8 cellular contexts compared by ENCODE assay signal in the genomic region with DNA sequence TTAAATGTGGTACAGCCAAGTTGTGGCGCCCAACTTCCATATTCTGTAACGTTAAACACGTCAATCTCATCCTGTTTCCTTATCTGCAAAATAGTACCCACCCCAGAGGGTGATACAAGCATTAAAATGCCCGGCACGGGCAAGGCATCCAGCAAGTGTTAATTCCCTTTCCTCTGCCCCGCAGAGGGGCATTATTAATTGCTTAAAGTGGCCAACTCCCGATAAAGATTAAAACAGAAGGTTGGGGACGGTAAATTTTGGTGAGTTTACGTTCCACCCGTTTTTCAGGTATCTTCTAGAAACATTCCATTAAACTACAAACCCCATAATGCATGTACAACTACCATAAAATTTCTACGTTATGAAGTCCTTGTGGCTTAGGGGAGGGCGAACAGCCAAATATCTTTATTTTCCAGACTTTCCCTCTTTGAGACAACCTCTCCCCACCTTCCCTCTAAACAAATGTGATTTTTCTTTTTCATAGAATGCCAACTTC. TPM values are rescaled to one million over a fixed set of nuclear protein-coding genes. Genes with fewer than 3 reads are reported as not detected.
DNase-seq lines count a peak whose midpoint lies in the region; ATAC-seq, FAIRE-seq and TF ChIP-seq lines count a peak whose summit lies in the region.

No MANE protein-coding gene starts in this region.

- FAIRE-seq in K562 (lab: Jason Lieb, UNC) = no peak

- H3K4me3 ChIP-seq in NT2/D1 (ENCODE audit: insufficient read length, low read depth) = peak overlapping the region; percentile 69
- H3K4me3 ChIP-seq in K562 = peak overlapping the region; percentile 82
- peak overlapping the region; percentile 99 for H3K4me3 ChIP-seq in suprapubic skin

- H3K9me3 ChIP-seq in NT2/D1 (ENCODE audit: insufficient read depth, low read length) (no peaks in the 10 kb centered on the region), K562 (replicated peaks; ENCODE audit: control insufficient read depth, insufficient read depth, low read depth, low read length) (no peaks in the 10 kb centered on the region), suprapubic skin (no peaks in the 10 kb centered on the region)

- no peak for TF ChIP-seq POLR2A in K562 (conservative IDR thresholded peaks at IDR 0.05)
- TF ChIP-seq POLR2A in suprapubic skin (IDR thresholded peaks at IDR 0.05) = no peak

- TF ChIP-seq CTCF in K562 (IDR thresholded peaks at IDR 0.05 in 2 of 3, conservative IDR thresholded peaks at IDR 0.05 in 1 of 3; ENCODE audit: insufficient read depth in 2 of 3, low read depth in 1 of 3, low read length in 3 of 3) = no peak
- TF ChIP-seq CTCF in suprapubic skin (IDR thresholded peaks at IDR 0.05) = no peak

- no peak for TF ChIP-seq RAD21 in K562 (CRISPR knock-in tag; conservative IDR thresholded peaks at IDR 0.05 in 1 of 2, IDR thresholded peaks at IDR 0.05 in 1 of 2)

- H3K27me3 ChIP-seq in NT2/D1 (ENCODE audit: insufficient read depth, insufficient read length) = no peaks in the 10 kb centered on the region
- no peaks in the 10 kb centered on the region for H3K27me3 ChIP-seq in K562 (ENCODE audit: control insufficient read depth in 2 of 2, insufficient read depth in 2 of 2, low read length in 2 of 2)
- no peaks in the 10 kb centered on the region for H3K27me3 ChIP-seq in suprapubic skin

- H3K79me2 ChIP-seq in K562 (ENCODE audit: control insufficient read depth, insufficient read depth, low read length) = peaks cover 40% of the 10 kb centered on the region

- TSS peak; percentile 86 for BruUV-seq in K562 (replicated peaks; lab: Mats Ljungman, UMichigan)

- in situ Hi-C loops in K562 (cut with MboI) = no loop called here

- TF ChIP-seq EP300 in K562 (IDR thresholded peaks at IDR 0.05; ENCODE audit: low read length) = no peak
- TF ChIP-seq EP300 in suprapubic skin (IDR thresholded peaks at IDR 0.05) = no peak

- H3K36me3 ChIP-seq in NT2/D1 (ENCODE audit: insufficient read depth, insufficient read length, low read length) (peaks cover 6% of the 10 kb centered on the region), K562 (ENCODE audit: control insufficient read depth, insufficient read depth, low read length) (peaks cover 17% of the 10 kb centered on the region; the same call in 2 of the 3 replicates), suprapubic skin (no peaks in the 10 kb centered on the region)

- H2AFZ ChIP-seq in K562 (ENCODE audit: low read depth, low read length) = peak overlapping the region; percentile 78

- intact Hi-C loops in K562 (cut with micrococcal nuclease) = no loop called here

- H3K27ac ChIP-seq in K562 (ENCODE audit: extremely low read depth, low read depth, low read length) = peak overlapping the region; percentile 99; the same call in 2 of the 3 replicates
- peak overlapping the region; percentile 100 for H3K27ac ChIP-seq in suprapubic skin

- H4K20me1 ChIP-seq in K562 (replicated peaks; ENCODE audit: control insufficient read depth, insufficient read depth, low read length) = peaks cover 25% of the 10 kb centered on the region; the same call in 1 of the 2 replicates

- H3K4me2 ChIP-seq in K562 (ENCODE audit: insufficient read depth, low read length) = peak overlapping the region; percentile 88

- CTCF ChIA-PET in K562 (lab: Yijun Ruan, JAX; ENCODE audit: low intra/inter-chr PET ratio) = no interaction called here

- no peak for ATAC-seq in K562
- no peak for ATAC-seq in HG03565 (IDR thresholded peaks at IDR 0.05; ENCODE audit: unreplicated experiment)

- DNase-seq in NCI-H82 (lab: John Stamatoyannopoulos, UW) = peak; percentile 29
- DNase-seq in NCI-H82 treated with DMSO at 0.1 percent for 48 hours (lab: John Stamatoyannopoulos, UW; ENCODE audit: unreplicated experiment) = no peak
- no peak for DNase-seq in NT2/D1 (ENCODE audit: low read depth, low spot score)
- DNase-seq in K562 (ENCODE audit: extremely low read depth in 1 of 4, low spot score in 3 of 4) = peak in 2 of 4 experiments; percentile 23 to 26
- DNase-seq in left kidney (ENCODE audit: low read depth, low spot score) = peak; percentile 25
- DNase-seq in suprapubic skin (ENCODE audit: low spot score in 2 of 2) = no peak
- DNase-seq in NCI-H2081 treated with DMSO at 0.1 percent for 48 hours (lab: John Stamatoyannopoulos, UW) = no peak

- 6% methylated on average over 12 of the region's 12 CpGs for WGBS in K562 (ENCODE audit: insufficient coverage, low coverage, missing lambda C conversion rate)
- WGBS in suprapubic skin = 1% methylated on average over 12 of the region's 12 CpGs

- H3K4me1 ChIP-seq in NT2/D1 (ENCODE audit: insufficient read depth, insufficient read length) (no peaks in the 10 kb centered on the region), K562 (replicated peaks in 1 of 2; ENCODE audit: control insufficient read depth in 2 of 2, insufficient read depth in 2 of 2, low read length in 2 of 2) (peaks cover 6 to 10% of the 10 kb centered on the region in 2 experiments; a peak in 4 of 5 replicates), suprapubic skin (peaks cover 33% of the 10 kb centered on the region)

- H3K9me1 ChIP-seq in K562 (ENCODE audit: control insufficient read depth, insufficient read depth, low read length) = no peaks in the 10 kb centered on the region

- POLR2A ChIA-PET in K562 (lab: Yijun Ruan, JAX) = interaction anchor here (1.2 kb wide), 1 partner anchor 263 kb away, joined by 5 read pairs; a partner anchor contains a TSS

- H3K9ac ChIP-seq in NT2/D1 (ENCODE audit: insufficient read length, low read depth) = peak overlapping the region; percentile 73
- peak overlapping the region in 1 of 2 experiments; percentile 97; a peak in 3 of 4 replicates for H3K9ac ChIP-seq in K562 (ENCODE audit: insufficient read depth in 1 of 2, low read depth in 2 of 2, low read length in 2 of 2)

TF ChIP-seq in K562, 482 proteins besides CTCF, POLR2A, EP300 and RAD21:
- TF ChIP-seq, protein P1, sequence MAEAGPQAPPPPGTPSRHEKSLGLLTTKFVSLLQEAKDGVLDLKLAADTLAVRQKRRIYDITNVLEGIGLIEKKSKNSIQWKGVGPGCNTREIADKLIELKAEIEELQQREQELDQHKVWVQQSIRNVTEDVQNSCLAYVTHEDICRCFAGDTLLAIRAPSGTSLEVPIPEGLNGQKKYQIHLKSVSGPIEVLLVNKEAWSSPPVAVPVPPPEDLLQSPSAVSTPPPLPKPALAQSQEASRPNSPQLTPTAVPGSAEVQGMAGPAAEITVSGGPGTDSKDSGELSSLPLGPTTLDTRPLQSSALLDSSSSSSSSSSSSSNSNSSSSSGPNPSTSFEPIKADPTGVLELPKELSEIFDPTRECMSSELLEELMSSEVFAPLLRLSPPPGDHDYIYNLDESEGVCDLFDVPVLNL (CRISPR knock-in tag; IDR thresholded peaks at IDR 0.05; ENCODE audit: low read depth) = no peak
- peak; percentile 50; the same call in 1 of the 2 replicates for TF ChIP-seq HCFC1 (IDR thresholded peaks at IDR 0.05; ENCODE audit: low read depth, low read length)
- TF ChIP-seq, protein P2, sequence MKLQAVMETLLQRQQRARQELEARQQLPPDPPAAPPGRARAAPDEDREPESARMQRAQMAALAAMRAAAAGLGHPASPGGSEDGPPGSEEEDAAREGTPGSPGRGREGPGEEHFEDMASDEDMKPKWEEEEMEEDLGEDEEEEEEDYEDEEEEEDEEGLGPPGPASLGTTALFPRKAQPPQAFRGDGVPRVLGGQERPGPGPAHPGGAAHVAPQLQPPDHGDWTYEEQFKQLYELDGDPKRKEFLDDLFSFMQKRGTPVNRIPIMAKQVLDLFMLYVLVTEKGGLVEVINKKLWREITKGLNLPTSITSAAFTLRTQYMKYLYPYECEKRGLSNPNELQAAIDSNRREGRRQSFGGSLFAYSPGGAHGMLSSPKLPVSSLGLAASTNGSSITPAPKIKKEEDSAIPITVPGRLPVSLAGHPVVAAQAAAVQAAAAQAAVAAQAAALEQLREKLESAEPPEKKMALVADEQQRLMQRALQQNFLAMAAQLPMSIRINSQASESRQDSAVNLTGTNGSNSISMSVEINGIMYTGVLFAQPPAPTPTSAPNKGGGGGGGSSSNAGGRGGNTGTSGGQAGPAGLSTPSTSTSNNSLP (IDR thresholded peaks at IDR 0.05; ENCODE audit: borderline replicate concordance, low read depth, low read length) = 0 out of 2 replicates have a peak, but pooled peaks have one; percentile 13
- TF ChIP-seq ZNF143 (CRISPR knock-in tag; IDR thresholded peaks at IDR 0.05) = 0 out of 2 replicates have a peak, but pooled peaks have one; percentile 12

RNA-seq across cellular contexts. Expression of a gene that starts 1.3 kb away (rescaled TPM):
- total RNA-seq in K562 (2011; cell fraction: chromatin; rRNA removed; ENCODE audit: low replicate concordance) = 38.9 and 193 TPM in 2 replicates
- 20.5 and 30.5 TPM in 2 replicates for total RNA-seq in K562 (2011; cell fraction: nucleolus; rRNA removed)
- 55.7 and 82.8 TPM in 2 replicates for total RNA-seq in K562 (2011; cell fraction: nucleoplasm; rRNA removed)
- total RNA-seq in K562 (2014; rRNA removed) = 61.7 and 66.2 TPM in 2 replicates
- total RNA-seq in K562 (2014; rRNA removed; fragmentation: Illumina TruSeq; extraction: Trizol) = 109 and 122 TPM in 2 replicates
- total RNA-seq in K562 (2015; rRNA removed; fragmentation: Illumina TruSeq; extraction: Trizol) = 89.1 and 97.0 TPM in 2 replicates
- 67.8 and 68.4 TPM in 2 replicates for total RNA-seq in K562 (2021)
- 67.3 and 85.2 TPM in 2 replicates for polyA plus RNA-seq in K562 (2011; rRNA removed)
- 6.1 and 19.2 TPM in 2 replicates for polyA plus RNA-seq in K562 (2011; cell fraction: cytosol; rRNA removed)
- polyA plus RNA-seq in K562 (2011; cell fraction: nucleus; rRNA removed) = 22.7 and 36.5 TPM in 2 replicates
- polyA plus RNA-seq in K562 (2012) = 51.9 and 53.1 TPM in 2 replicates
- polyA plus RNA-seq in K562 (2014; fragmentation: Illumina TruSeq; extraction: Trizol) = 70.2 and 85.7 TPM in 2 replicates
- 10 to 100 TPM; 31.0 to 40.7 TPM for polyA plus RNA-seq in K562 (2014; fragmentation: Nextera tagmentation; extraction: Ambion mirVana)
- polyA plus RNA-seq in K562 (2014; rRNA removed) = 55.2 and 64.0 TPM in 2 replicates
- polyA minus RNA-seq in K562 (2011; rRNA and poly(A)+ RNA removed) = 94.7 and 107 TPM in 2 replicates
- 21.1 and 29.6 TPM in 2 replicates for polyA minus RNA-seq in K562 (2011; cell fraction: cytosol; rRNA and poly(A)+ RNA removed)
- 26.1 and 57.8 TPM in 2 replicates for polyA minus RNA-seq in K562 (2011; cell fraction: nucleus; rRNA and poly(A)+ RNA removed)
- 10 to 100 TPM; 49.3 to 74.8 (median 62.5) TPM for total RNA-seq in suprapubic skin

Comparison
In these comparisons a context has a peak if more than half of its experiments do, and no peak if none do; other contexts are left out.
1. DNase-seq: peak in NCI-H82 (single experiment) and left kidney (single experiment); none in NCI-H82 treated with DMSO at 0.1 percent for 48 hours (single experiment), NT2/D1 (single experiment), suprapubic skin (0 of 2) and NCI-H2081 treated with DMSO at 0.1 percent for 48 hours (single experiment).
2. Peak in every context shown above with its lines, with median percentiles within 50 percentile points of each other: H3K4me3 ChIP-seq.